ENCODE assay signal across 8 cellular contexts in genomic region chr3:115100172-115100571, GRCh38. TPM values are rescaled to one million over a fixed set of nuclear protein-coding genes. Genes with fewer than 3 reads are reported as not detected.
DNase-seq lines count a peak whose midpoint lies in the region; ATAC-seq, FAIRE-seq and TF ChIP-seq lines count a peak whose summit lies in the region.

No MANE protein-coding gene starts in this region.

- no peaks in the 10 kb centered on the region for H3K27me3 ChIP-seq in bronchial epithelial cell (ENCODE audit: control insufficient read depth, insufficient read depth, low read length)
- H3K27me3 ChIP-seq in layer of hippocampus (ENCODE audit: control insufficient read depth, insufficient read depth, low read length): no peaks in the 10 kb centered on the region
- no peaks in the 10 kb centered on the region for H3K27me3 ChIP-seq in Karpas-422 (ENCODE audit: low read length)

- DNase-seq in A172 (ENCODE audit: low spot score): peak; percentile 72
- DNase-seq in NCI-H82 (lab: John Stamatoyannopoulos, UW): peak; percentile 46
- DNase-seq in bronchial epithelial cell (ENCODE audit: low read depth): peak; percentile 51
- no peak for DNase-seq in stimulated activated naive CD8-positive, alpha-beta T cell treated with anti-CD3 and anti-CD28 coated beads, Interleukin-15, Interleukin-2, amounts not matched to agents 100 U/mL and 50 U/mL, for 24 hours
- DNase-seq in Karpas-422: no peak

- H3K79me2 ChIP-seq in Karpas-422 (ENCODE audit: low read length): no peaks in the 10 kb centered on the region

- no peaks in the 10 kb centered on the region for H3K9me3 ChIP-seq in Karpas-422 (ENCODE audit: low read length)

- H3K9ac ChIP-seq in Karpas-422 (ENCODE audit: low read length): no peak overlapping the region

- no peak overlapping the region for H3K4me2 ChIP-seq in Karpas-422 (ENCODE audit: low read depth, low read length, poor library complexity, severe bottlenecking)

- FAIRE-seq in bronchial epithelial cell (lab: Jason Lieb, UNC): no peak

- H3K27ac ChIP-seq in layer of hippocampus (ENCODE audit: low read depth, low read length) (peak overlapping the region; percentile 71), Karpas-422 (ENCODE audit: low read length) (no peak overlapping the region)

- H3K9me2 ChIP-seq in Karpas-422 (replicated peaks; ENCODE audit: insufficient read depth, low read length): no peaks in the 10 kb centered on the region

- no peaks in the 10 kb centered on the region for H4K20me1 ChIP-seq in Karpas-422 (ENCODE audit: insufficient read depth, low read depth, low read length)

- H3K4me3 ChIP-seq in GM08714 (ENCODE audit: low read length): peak overlapping the region; percentile 61
- no peak overlapping the region for H3K4me3 ChIP-seq in bronchial epithelial cell (ENCODE audit: low read depth, low read length)
- no peak overlapping the region for H3K4me3 ChIP-seq in Karpas-422 (ENCODE audit: low read length)

- TF ChIP-seq CTCF in bronchial epithelial cell (IDR thresholded peaks at IDR 0.05; ENCODE audit: insufficient read depth, low read length, severe bottlenecking): no peak

- ATAC-seq in HG03039 (IDR thresholded peaks at IDR 0.05; ENCODE audit: unreplicated experiment): peak; percentile 82
- ATAC-seq in stimulated activated naive CD8-positive, alpha-beta T cell treated with anti-CD3 and anti-CD28 coated beads, Interleukin-15, Interleukin-2, amounts not matched to agents 100 U/mL and 50 U/mL, for 24 hours: peak; percentile 85

- no peaks in the 10 kb centered on the region for H3K4me1 ChIP-seq in Karpas-422 (ENCODE audit: low read length)

- H3K36me3 ChIP-seq in bronchial epithelial cell (ENCODE audit: control insufficient read depth, insufficient read depth, low read length) (no peaks in the 10 kb centered on the region), Karpas-422 (ENCODE audit: insufficient read depth, low read length) (no peaks in the 10 kb centered on the region)

- H2AFZ ChIP-seq in Karpas-422 (ENCODE audit: low read length): no peak overlapping the region

RNA-seq across cellular contexts. Expression of gene ZBTB20, which starts 46.9 kb away (rescaled TPM):
- 7.5 and 13.0 TPM in 2 replicates for total RNA-seq in A172 (2014; rRNA removed; shearing (Covaris generic))
- total RNA-seq in bronchial epithelial cell: 3.5 and 3.9 TPM in 2 replicates
- 1.6 and 2.8 TPM in 2 replicates for total RNA-seq in Karpas-422 (2014; rRNA removed; shearing (Covaris generic); ENCODE audit: low replicate concordance)

Comparison
In these comparisons a context has a peak if more than half of its experiments do, and no peak if none do; other contexts are left out.
1. DNase-seq: peak in A172 (single experiment), NCI-H82 (single experiment) and bronchial epithelial cell (single experiment); none in stimulated activated naive CD8-positive, alpha-beta T cell treated with anti-CD3 and anti-CD28 coated beads, Interleukin-15, Interleukin-2, amounts not matched to agents 100 U/mL and 50 U/mL, for 24 hours (single experiment) and Karpas-422 (single experiment).